ENCODE assay signal across 24 cellular contexts in the genomic region with DNA sequence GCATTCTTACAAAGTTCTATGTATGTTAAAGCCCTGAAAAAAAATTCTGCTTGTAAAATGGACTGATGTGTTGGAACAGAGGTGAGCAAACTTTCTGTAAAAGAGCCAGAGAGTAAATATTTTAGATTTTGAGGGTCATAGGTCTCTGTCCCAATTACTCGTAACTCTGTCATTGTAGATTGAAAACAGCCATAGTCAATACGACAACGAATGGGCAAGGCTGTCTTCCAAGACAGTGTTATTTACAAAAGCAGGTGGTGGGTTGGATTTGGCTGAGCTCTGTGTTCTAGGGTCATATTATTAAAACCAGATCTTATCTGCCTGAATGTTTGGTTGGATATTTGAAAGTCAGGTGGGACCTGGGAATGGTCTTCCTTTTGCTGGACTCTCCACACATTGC.
"Had no signal": no experiment of that assay in that cellular context is flagged by ENCODE, and none has a peak within 500 bp of the region (broad histone marks: within the 10 kb centered on the region; RNA-seq: fewer than 3 reads in every experiment).

No MANE protein-coding gene starts in this region.

- H3K9me3 ChIP-seq: colonic mucosa, thyroid gland had no signal

- H3K27ac Mint-ChIP-seq: dendritic cell treated with granulocyte-macrophage colony-stimulating factor and Interleukin-4, amounts not matched to agents 40 ng/mL and 50 ng/mL, for 4 days; endodermal cell; naive thymus-derived CD4-positive, alpha-beta T cell; neural progenitor cell; type B pancreatic cell had no signal

- H3K27ac ChIP-seq: colonic mucosa, epithelial cell of prostate, gastrocnemius medialis, neural progenitor cell, stomach, thyroid gland had no signal

- H3K9me3 Mint-ChIP-seq: type B pancreatic cell had no signal

- H3K27me3 ChIP-seq: colonic mucosa, gastrocnemius medialis, neural progenitor cell, thyroid gland had no signal

- H3K4me1 ChIP-seq: colonic mucosa, gastrocnemius medialis had no signal

- H3K4me3 ChIP-seq: colonic mucosa, gastrocnemius medialis, neural progenitor cell, smooth muscle cell, stomach, thyroid gland had no signal

- H3K36me3 ChIP-seq: colonic mucosa, gastrocnemius medialis, neural progenitor cell, thyroid gland had no signal

- H3K9ac ChIP-seq: neural progenitor cell had no signal

- ATAC-seq: gastrocnemius medialis; naive thymus-derived CD4-positive, alpha-beta T cell; sciatic nerve had no signal

- H3K4me1 Mint-ChIP-seq: endodermal cell had no signal

- H3K36me3 Mint-ChIP-seq: naive thymus-derived CD4-positive, alpha-beta T cell; neural progenitor cell had no signal

- H3K4me3 Mint-ChIP-seq: dendritic cell treated with granulocyte-macrophage colony-stimulating factor and Interleukin-4, amounts not matched to agents 40 ng/mL and 50 ng/mL, for 4 days; endodermal cell; mesothelial cell of epicardium; naive thymus-derived CD4-positive, alpha-beta T cell; nephron; neural progenitor cell; type B pancreatic cell had no signal

- H3K27me3 Mint-ChIP-seq: type B pancreatic cell had no signal

- DNase-seq: colonic mucosa; effector CD8-positive, alpha-beta T cell; endodermal cell; foreskin fibroblast; gastrocnemius medialis; head of caudate nucleus; mesenchymal stem cell; naive thymus-derived CD4-positive, alpha-beta T cell; posterior cingulate gyrus; stimulated activated CD4-positive, alpha-beta T cell treated with anti-CD3 and anti-CD28 coated beads, Interleukin-12 subunit alpha, Interleukin-12 subunit beta, amount 100 ng/mL, for 4 hours; stimulated activated CD4-positive, alpha-beta T cell treated with anti-CD3 and anti-CD28 coated beads, Interleukin-1b, Interleukin-23, amount 100 ng/mL, for 48 hours; stimulated activated CD4-positive, alpha-beta T cell treated with anti-CD3 and anti-CD28 coated beads, Interleukin-4, amount 100 ng/mL, for 1 hour; stimulated activated CD8-positive, alpha-beta memory T cell treated with anti-CD3 and anti-CD28 coated beads, Interleukin-4, amount 100 ng/mL, for 48 hours; stimulated activated naive CD4-positive, alpha-beta T cell; stomach; thyroid gland had no signal
